In genomic region chr10:113945687-113946085, GRCh38 we compare ENCODE assay signal across 23 cellular contexts.
DNase-seq lines count a peak whose midpoint lies in the region; ATAC-seq, FAIRE-seq and TF ChIP-seq lines count a peak whose summit lies in the region.
"Had no signal": no experiment of that assay in that cellular context is flagged by ENCODE, and none has a peak within 500 bp of the region (broad histone marks: within the 10 kb centered on the region; RNA-seq: fewer than 3 reads in every experiment).

No MANE protein-coding gene starts in this region.

- H3K9me3 ChIP-seq in A549 (no peaks in the 10 kb centered on the region), PC-3 (ENCODE audit: low read length) (no peaks in the 10 kb centered on the region), body of pancreas (no peaks in the 10 kb centered on the region), lower lobe of right lung (no peaks in the 10 kb centered on the region)

- CTCF ChIA-PET in A549 (lab: Yijun Ruan, JAX) (interaction anchor here (1.0 kb wide), 1 partner anchor 19 kb away, joined by 3 read pairs; no protein-coding TSS in a partner anchor), PC-3 (lab: Charles Lee) (no interaction called here)
- CTCF ChIA-PET in activated CD4-positive, alpha-beta memory T cell treated with anti-CD3 and anti-CD28 coated beads for 36 hours (lab: Charles Lee), result interaction anchor here (1.1 kb wide), 1 partner anchor 8 kb away, joined by 4 read pairs; no protein-coding TSS in a partner anchor

- no peak overlapping the region for H2AFZ ChIP-seq in PC-3 (ENCODE audit: low read length)
- H2AFZ ChIP-seq: GM23338 had no signal

- no peak for TF ChIP-seq EP300 in A549 (IDR thresholded peaks at IDR 0.05)

- no peak for FAIRE-seq in A549 (lab: Jason Lieb, UNC)
- FAIRE-seq: D721Med had no signal

- POLR2A ChIA-PET in A549 (lab: Yijun Ruan, JAX) (no interaction called here), PC-3 (lab: Charles Lee; ENCODE audit: unreplicated experiment) (no interaction called here)
- POLR2A ChIA-PET in activated CD4-positive, alpha-beta memory T cell treated with anti-CD3 and anti-CD28 coated beads for 36 hours (lab: Charles Lee), result no interaction called here

- H3K9me3 Mint-ChIP-seq in activated CD4-positive, alpha-beta memory T cell treated with anti-CD3 and anti-CD28 coated beads for 36 hours, result no peaks in the 10 kb centered on the region
- H3K9me3 Mint-ChIP-seq: GM23338 had no signal

- H3K4me1 ChIP-seq in A549 (peaks cover 21% of the 10 kb centered on the region), PC-3 (ENCODE audit: insufficient read depth, low read length) (peaks cover 24% of the 10 kb centered on the region), body of pancreas (peaks cover 30% of the 10 kb centered on the region), lower lobe of right lung (peaks cover 30% of the 10 kb centered on the region)

- H3K36me3 Mint-ChIP-seq in activated CD4-positive, alpha-beta memory T cell treated with anti-CD3 and anti-CD28 coated beads for 36 hours, result no peaks in the 10 kb centered on the region
- H3K36me3 Mint-ChIP-seq: CD14-positive monocyte had no signal

- BruUV-seq in PC-3 (replicated peaks; lab: Mats Ljungman, UMichigan), result no TSS peak

- H3K27ac ChIP-seq in A549, result peak overlapping the region; percentile 44 to 74; a peak in 4 of 6 replicates
- H3K27ac ChIP-seq in PC-3 (ENCODE audit: low read length), result no peak overlapping the region
- H3K27ac ChIP-seq in body of pancreas, result peak overlapping the region in 3 of 4 donors; percentile 19 to 76 (median 73)
- H3K27ac ChIP-seq in lower lobe of right lung, result peak overlapping the region; percentile 70

- peaks cover 2% of the 10 kb centered on the region for H3K4me1 Mint-ChIP-seq in activated CD4-positive, alpha-beta memory T cell treated with anti-CD3 and anti-CD28 coated beads for 36 hours (ENCODE audit: low read depth)
- H3K4me1 Mint-ChIP-seq: B cell, CD14-positive monocyte, GM23338, IgD-negative memory B cell had no signal

- H4K20me1 ChIP-seq in PC-3 (ENCODE audit: low read length), result no peaks in the 10 kb centered on the region

- H3K9ac ChIP-seq in PC-3 (ENCODE audit: low read length), result no peak overlapping the region

- DNase-seq in A549 (ENCODE audit: low read depth in 1 of 2, low spot score in 1 of 2) (no peak), PC-3 (no peak), body of pancreas (no peak), lower lobe of right lung (no peak), SKM-1 (lab: John Stamatoyannopoulos, UW; ENCODE audit: unreplicated experiment) (no peak)
- no peak for DNase-seq in activated CD4-positive, alpha-beta memory T cell treated with anti-CD3 and anti-CD28 coated beads for 36 hours
- DNase-seq: DMS79, MM.1S, NCI-H1048, NCI-H1436, NCI-H187 treated with DMSO at 0.1 percent for 48 hours, NCI-H2107, NCI-H446 treated with DMSO at 0.1 percent for 48 hours, NCI-H526 treated with DMSO at 0.1 percent for 48 hours, OCI-M1, RPMI8226 had no signal

- ATAC-seq in A549 (no peak), PC-3 (no peak), body of pancreas (no peak), lower lobe of right lung (no peak), HG02571 (IDR thresholded peaks at IDR 0.05; ENCODE audit: unreplicated experiment) (no peak), GM18505 (IDR thresholded peaks at IDR 0.05; ENCODE audit: unreplicated experiment) (no peak)
- ATAC-seq: GM23338 had no signal

- H3K27me3 Mint-ChIP-seq in activated CD4-positive, alpha-beta memory T cell treated with anti-CD3 and anti-CD28 coated beads for 36 hours, result peaks cover 3% of the 10 kb centered on the region
- H3K27me3 Mint-ChIP-seq: IgD-negative memory B cell had no signal

- TF ChIP-seq CTCF in A549 (IDR thresholded peaks at IDR 0.05) (no peak), PC-3 (conservative IDR thresholded peaks at IDR 0.05; ENCODE audit: low read depth, low read length) (no peak), body of pancreas (IDR thresholded peaks at IDR 0.05) (no peak), lower lobe of right lung (IDR thresholded peaks at IDR 0.05) (no peak)

- H3K27me3 ChIP-seq in PC-3 (ENCODE audit: low read length) (no peaks in the 10 kb centered on the region), body of pancreas (peaks cover 0 to 3% of the 10 kb centered on the region in 2 donors), lower lobe of right lung (ENCODE audit: low read depth) (no peaks in the 10 kb centered on the region)

- no peak overlapping the region for H3K27ac Mint-ChIP-seq in activated CD4-positive, alpha-beta memory T cell treated with anti-CD3 and anti-CD28 coated beads for 36 hours
- H3K27ac Mint-ChIP-seq: B cell, CD14-positive monocyte, GM23338, IgD-negative memory B cell had no signal

- H3K4me3 Mint-ChIP-seq in activated CD4-positive, alpha-beta memory T cell treated with anti-CD3 and anti-CD28 coated beads for 36 hours, result no peak overlapping the region
- H3K4me3 Mint-ChIP-seq: B cell, CD14-positive monocyte, GM23338, IgD-negative memory B cell had no signal

- H3K4me3 ChIP-seq in A549 (no peak overlapping the region), PC-3 (ENCODE audit: low read length) (no peak overlapping the region), body of pancreas (no peak overlapping the region), lower lobe of right lung (no peak overlapping the region)
- H3K4me3 ChIP-seq: GM23338 had no signal

- H3K36me3 ChIP-seq in PC-3 (ENCODE audit: low read depth, low read length), result no peaks in the 10 kb centered on the region
- no peaks in the 10 kb centered on the region for H3K36me3 ChIP-seq in body of pancreas (replicated peaks in 1 of 2; ENCODE audit: insufficient read depth in 1 of 2, low read depth in 2 of 2)
- H3K36me3 ChIP-seq in lower lobe of right lung, result no peaks in the 10 kb centered on the region

- intact Hi-C loops in PC-3 (cut with micrococcal nuclease) (no loop called here), body of pancreas (cut with DNase I) (no loop called here), lower lobe of right lung (cut with DNase I) (no loop called here)
- intact Hi-C loops in activated CD4-positive, alpha-beta memory T cell treated with anti-CD3 and anti-CD28 coated beads for 36 hours (cut with micrococcal nuclease), result no loop called here

- TF ChIP-seq RAD21 in A549 (conservative IDR thresholded peaks at IDR 0.05 in 1 of 2, IDR thresholded peaks at IDR 0.05 in 1 of 2), result no peak

- H3K4me2 ChIP-seq in A549, result peak overlapping the region; percentile 13; the same call in 2 of the 3 replicates
- H3K4me2 ChIP-seq in PC-3 (ENCODE audit: low read length), result peak overlapping the region; percentile 38; the same call in 1 of the 2 replicates
- H3K4me2 ChIP-seq: GM23338 had no signal

- TF ChIP-seq POLR2A in A549 (IDR thresholded peaks at IDR 0.05; ENCODE audit: low read length) (no peak), body of pancreas (IDR thresholded peaks at IDR 0.05) (no peak), GM18505 (IDR thresholded peaks at IDR 0.05; ENCODE audit: borderline replicate concordance, extremely low read depth, insufficient read depth, insufficient read length) (no peak)

- H3F3A ChIP-seq in PC-3 (ENCODE audit: low read length, unreplicated experiment), result no peaks in the 10 kb centered on the region

- 81% methylated on average over 4 of the region's 4 CpGs for WGBS in A549 (ENCODE audit: missing lambda C conversion rate)
- WGBS in body of pancreas, 2 donors, result 94 to 97% methylated on average over 4 of the region's 4 CpGs

- no peaks in the 10 kb centered on the region for H3K79me2 ChIP-seq in PC-3 (ENCODE audit: low read length)

- H3K9me2 ChIP-seq in PC-3 (replicated peaks; ENCODE audit: low read length), result no peaks in the 10 kb centered on the region

TF ChIP-seq in A549, 52 proteins besides CTCF, POLR2A, EP300 and RAD21:
- TF ChIP-seq NFE2L2 (conservative IDR thresholded peaks at IDR 0.05; ENCODE audit: low read length) (no peak), TFCP2L1 (CRISPR knock-in tag; IDR thresholded peaks at IDR 0.05) (no peak), CBX2 (IDR thresholded peaks at IDR 0.05; ENCODE audit: borderline replicate concordance, low read depth) (no peak), MAZ (IDR thresholded peaks at IDR 0.05; ENCODE audit: borderline replicate concordance, low read depth, low read length) (no peak), ZNF302 (CRISPR knock-in tag; IDR thresholded peaks at IDR 0.05) (no peak), PBX3 (IDR thresholded peaks at IDR 0.05) (no peak), NR3C1 (IDR thresholded peaks at IDR 0.05) (no peak), JUN (IDR thresholded peaks at IDR 0.05) (no peak)
TF ChIP-seq in A549: peak in this region for 0.
